ENCODE assay signal across 16 cellular contexts in the genomic region with DNA sequence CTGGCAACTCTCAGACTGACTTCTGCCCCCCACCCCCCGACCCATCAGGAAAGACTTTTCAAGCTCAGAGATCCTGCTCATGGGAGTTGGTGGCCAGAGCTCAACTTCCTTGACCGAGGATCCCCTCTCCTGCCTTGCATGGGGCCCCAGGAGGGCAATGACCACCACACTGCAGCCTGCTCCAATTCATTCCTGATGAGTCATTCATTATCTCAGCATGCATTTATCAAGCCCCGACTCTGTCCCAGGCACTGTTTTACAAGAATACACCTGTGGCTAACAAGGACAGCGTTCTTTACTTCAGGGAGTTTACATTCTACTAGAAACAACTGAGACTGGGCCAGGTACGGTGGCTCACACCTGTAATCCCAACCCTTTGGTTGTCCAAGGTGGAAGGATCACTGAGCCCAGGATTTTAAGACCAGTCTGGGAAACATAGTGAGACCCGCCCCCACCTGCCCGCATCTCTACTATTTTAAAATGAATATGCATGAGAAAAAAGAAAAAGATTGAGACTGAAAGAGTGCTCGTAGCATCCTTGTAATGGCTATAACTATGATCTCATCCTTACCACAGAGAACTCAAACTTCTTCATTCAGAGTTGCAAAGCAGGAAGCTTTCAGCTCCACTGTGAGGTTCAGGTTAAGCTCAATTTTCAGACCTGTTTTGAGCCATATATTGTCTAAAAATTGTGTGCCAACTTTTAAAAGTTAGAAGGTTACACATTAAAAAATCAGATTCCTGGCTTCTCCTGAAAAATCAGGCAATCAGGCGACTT.
A peak's percentile ranks its signal among the peaks of the same experiment; 100 is the strongest.
DNase-seq lines count a peak whose midpoint lies in the region; ATAC-seq and TF ChIP-seq lines count a peak whose summit lies in the region.
"Had no signal": no experiment of that assay in that cellular context is flagged by ENCODE, and none has a peak within 500 bp of the region (broad histone marks: within the 10 kb centered on the region; RNA-seq: fewer than 3 reads in every experiment).

No MANE protein-coding gene starts in this region.

- BruUV-seq in PC-3 (replicated peaks; lab: Mats Ljungman, UMichigan), result no TSS peak

- H3K9me2 ChIP-seq in GM23338 (ENCODE audit: insufficient read depth), result no peaks in the 10 kb centered on the region
- no peaks in the 10 kb centered on the region for H3K9me2 ChIP-seq in PC-3 (replicated peaks; ENCODE audit: low read length)

- POLR2A ChIA-PET in WTC11 (lab: Charles Lee) (no interaction called here), PC-3 (lab: Charles Lee; ENCODE audit: unreplicated experiment) (no interaction called here)

- H3F3A ChIP-seq in GM23338 (replicated peaks; ENCODE audit: low read depth), result no peaks in the 10 kb centered on the region
- H3F3A ChIP-seq in PC-3 (ENCODE audit: low read length, unreplicated experiment), result no peaks in the 10 kb centered on the region

- intact Hi-C loops in PC-3 (cut with micrococcal nuclease), result no loop called here

- H3K27ac ChIP-seq in GM23338 (ENCODE audit: low read depth) (no peak overlapping the region), PC-3 (ENCODE audit: low read length) (no peak overlapping the region)
- H3K27ac ChIP-seq: C4-2B, KMS-11 had no signal

- ATAC-seq in GM23338 (peak; percentile 12; the same call in 2 of the 3 replicates), WTC11 (peak; percentile 9; the same call in 1 of the 2 replicates), PC-3 (no peak), GM21526 (IDR thresholded peaks at IDR 0.05; ENCODE audit: low FRiP score, unreplicated experiment) (no peak)
- ATAC-seq in activated T-helper 17 cell treated with anti-CD3 and anti-CD28 coated beads, Interleukin-2, amount 50 U/mL, for 72 hours (replicated peaks), result no peak

- no peak for TF ChIP-seq CTCF in GM23338 (conservative IDR thresholded peaks at IDR 0.05; ENCODE audit: low read depth in 2 of 2)
- no peak for TF ChIP-seq CTCF in WTC11 (IDR thresholded peaks at IDR 0.05)
- TF ChIP-seq CTCF in fibroblast of the aortic adventitia (IDR thresholded peaks at IDR 0.05; ENCODE audit: insufficient read depth, low read length), result no peak
- no peak for TF ChIP-seq CTCF in PC-3 (conservative IDR thresholded peaks at IDR 0.05; ENCODE audit: low read depth, low read length)

- H3K4me2 ChIP-seq in GM23338 (no peak overlapping the region), PC-3 (ENCODE audit: low read length) (no peak overlapping the region)
- H3K4me2 ChIP-seq: KMS-11 had no signal

- H3K9ac ChIP-seq in PC-3 (ENCODE audit: low read length), result no peak overlapping the region
- H3K9ac ChIP-seq: KMS-11 had no signal

- H3K4me3 Mint-ChIP-seq in GM23338 (no peak overlapping the region), WTC11 (no peak overlapping the region)
- no peak overlapping the region for H3K4me3 Mint-ChIP-seq in activated T-helper 17 cell treated with anti-CD3 and anti-CD28 coated beads, Interleukin-2, amount 50 U/mL, for 72 hours

- H3K4me1 Mint-ChIP-seq in GM23338 (peaks cover 29% of the 10 kb centered on the region), WTC11 (peaks cover 30% of the 10 kb centered on the region)
- H3K4me1 Mint-ChIP-seq in activated T-helper 17 cell treated with anti-CD3 and anti-CD28 coated beads, Interleukin-2, amount 50 U/mL, for 72 hours, result no peaks in the 10 kb centered on the region

- no peaks in the 10 kb centered on the region for H3K9me3 ChIP-seq in PC-3 (ENCODE audit: low read length)

- H3K27ac Mint-ChIP-seq in GM23338 (peak overlapping the region; percentile 22), WTC11 (0 out of 2 replicates have a peak overlapping the region, but pooled peaks have one; percentile 29)
- H3K27ac Mint-ChIP-seq in activated T-helper 17 cell treated with anti-CD3 and anti-CD28 coated beads, Interleukin-2, amount 50 U/mL, for 72 hours, result no peak overlapping the region

- H2AFZ ChIP-seq in GM23338 (peak overlapping the region; percentile 2; the same call in 1 of the 2 replicates), PC-3 (ENCODE audit: low read length) (no peak overlapping the region)

- H3K36me3 Mint-ChIP-seq in GM23338 (ENCODE audit: low read depth) (no peaks in the 10 kb centered on the region), WTC11 (no peaks in the 10 kb centered on the region)
- no peaks in the 10 kb centered on the region for H3K36me3 Mint-ChIP-seq in activated T-helper 17 cell treated with anti-CD3 and anti-CD28 coated beads, Interleukin-2, amount 50 U/mL, for 72 hours (ENCODE audit: low read depth)

- H3K9me3 Mint-ChIP-seq in GM23338, result no peaks in the 10 kb centered on the region
- no peaks in the 10 kb centered on the region for H3K9me3 Mint-ChIP-seq in WTC11
- no peaks in the 10 kb centered on the region for H3K9me3 Mint-ChIP-seq in activated T-helper 17 cell treated with anti-CD3 and anti-CD28 coated beads, Interleukin-2, amount 50 U/mL, for 72 hours

- H3K36me3 ChIP-seq in GM23338 (ENCODE audit: insufficient read depth) (no peaks in the 10 kb centered on the region), PC-3 (ENCODE audit: low read depth, low read length) (no peaks in the 10 kb centered on the region)

- H3K4me3 ChIP-seq in GM23338, result no peak overlapping the region
- no peak overlapping the region for H3K4me3 ChIP-seq in fibroblast of the aortic adventitia (ENCODE audit: low read depth, low read length)
- H3K4me3 ChIP-seq in PC-3 (ENCODE audit: low read length), result no peak overlapping the region

- CTCF ChIA-PET in WTC11 (lab: Charles Lee) (interaction anchor here (0.6 to 4.4 kb wide), 9 partner anchors 13 to 1080 kb away, joined by 3 to 60 read pairs (median 3); partner anchors contain the start of gene FEZ1), PC-3 (lab: Charles Lee) (interaction anchor here (0.5 kb wide), 1 partner anchor 68 kb away, joined by 3 read pairs; no protein-coding TSS in a partner anchor)

- H3K27me3 ChIP-seq in GM23338 (ENCODE audit: insufficient read depth), result no peaks in the 10 kb centered on the region
- H3K27me3 ChIP-seq in PC-3 (ENCODE audit: low read length), result peaks cover 26% of the 10 kb centered on the region

- H3K27me3 Mint-ChIP-seq in GM23338 (ENCODE audit: insufficient read depth, low read depth, poor library complexity) (no peaks in the 10 kb centered on the region), WTC11 (ENCODE audit: low read depth) (no peaks in the 10 kb centered on the region)
- H3K27me3 Mint-ChIP-seq in activated T-helper 17 cell treated with anti-CD3 and anti-CD28 coated beads, Interleukin-2, amount 50 U/mL, for 72 hours, result peaks cover 30% of the 10 kb centered on the region

- H3K79me2 ChIP-seq in GM23338 (replicated peaks; ENCODE audit: insufficient read depth) (no peaks in the 10 kb centered on the region), PC-3 (ENCODE audit: low read length) (no peaks in the 10 kb centered on the region)

- H4K20me1 ChIP-seq in GM23338 (replicated peaks; ENCODE audit: insufficient read depth) (no peaks in the 10 kb centered on the region), PC-3 (ENCODE audit: low read length) (no peaks in the 10 kb centered on the region)

- DNase-seq in Daoy (ENCODE audit: low read depth) (peak; percentile 48), GM23338 (ENCODE audit: low spot score) (no peak), WTC11 (ENCODE audit: low spot score) (no peak), fibroblast of the aortic adventitia (ENCODE audit: low read depth) (peak; percentile 15), PC-3 (no peak)
- no peak for DNase-seq in activated T-cell treated with anti-CD3 and anti-CD28 coated beads, Interleukin-2, amount 50 U/mL, for 1 hour
- DNase-seq: NCI-H1105 treated with DMSO at 0.1 percent for 48 hours, NCI-H1930, NCI-H2171, NCI-H446 treated with DMSO at 0.1 percent for 48 hours, NCI-H774, SHP77 treated with DMSO at 0.1 percent for 48 hours had no signal

- H3K4me1 ChIP-seq in GM23338 (ENCODE audit: insufficient read depth), result peaks cover 17% of the 10 kb centered on the region
- H3K4me1 ChIP-seq in PC-3 (ENCODE audit: insufficient read depth, low read length), result no peaks in the 10 kb centered on the region

TF ChIP-seq in GM23338, 12 proteins besides CTCF, POLR2A, EP300 and RAD21 (continues in another document):
- TF ChIP-seq ZNF331 (CRISPR knock-in tag; IDR thresholded peaks at IDR 0.05; ENCODE audit: low read depth) (no peak), CREB1 (CRISPR knock-in tag; IDR thresholded peaks at IDR 0.05; ENCODE audit: low read depth) (no peak), EZH2phosphoT487 (IDR thresholded peaks at IDR 0.05; ENCODE audit: unreplicated experiment) (no peak)

TF ChIP-seq in WTC11, 78 proteins besides CTCF, POLR2A, EP300 and RAD21 (continues in another document):
- TF ChIP-seq SMAD3 (CRISPR knock-in tag; IDR thresholded peaks at IDR 0.05; ENCODE audit: borderline replicate concordance) (no peak), ZBTB43 (CRISPR knock-in tag; IDR thresholded peaks at IDR 0.05) (no peak), JUN (CRISPR knock-in tag; IDR thresholded peaks at IDR 0.05) (no peak), SMAD4 (CRISPR knock-in tag; IDR thresholded peaks at IDR 0.05) (no peak), FOXK1 (CRISPR knock-in tag; IDR thresholded peaks at IDR 0.05) (no peak), TEAD4 (CRISPR knock-in tag; IDR thresholded peaks at IDR 0.05) (no peak), TP53 (CRISPR knock-in tag; IDR thresholded peaks at IDR 0.05) (no peak)
- TF ChIP-seq, protein P1, sequence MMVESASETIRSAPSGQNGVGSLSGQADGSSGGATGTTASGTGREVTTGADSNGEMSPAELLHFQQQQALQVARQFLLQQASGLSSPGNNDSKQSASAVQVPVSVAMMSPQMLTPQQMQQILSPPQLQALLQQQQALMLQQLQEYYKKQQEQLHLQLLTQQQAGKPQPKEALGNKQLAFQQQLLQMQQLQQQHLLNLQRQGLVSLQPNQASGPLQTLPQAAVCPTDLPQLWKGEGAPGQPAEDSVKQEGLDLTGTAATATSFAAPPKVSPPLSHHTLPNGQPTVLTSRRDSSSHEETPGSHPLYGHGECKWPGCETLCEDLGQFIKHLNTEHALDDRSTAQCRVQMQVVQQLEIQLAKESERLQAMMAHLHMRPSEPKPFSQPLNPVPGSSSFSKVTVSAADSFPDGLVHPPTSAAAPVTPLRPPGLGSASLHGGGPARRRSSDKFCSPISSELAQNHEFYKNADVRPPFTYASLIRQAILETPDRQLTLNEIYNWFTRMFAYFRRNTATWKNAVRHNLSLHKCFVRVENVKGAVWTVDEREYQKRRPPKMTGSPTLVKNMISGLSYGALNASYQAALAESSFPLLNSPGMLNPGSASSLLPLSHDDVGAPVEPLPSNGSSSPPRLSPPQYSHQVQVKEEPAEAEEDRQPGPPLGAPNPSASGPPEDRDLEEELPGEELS (CRISPR knock-in tag; IDR thresholded peaks at IDR 0.05), result no peak

Comparison
In these comparisons a context has a peak if more than half of its experiments do, and no peak if none do; other contexts are left out.
1. DNase-seq: peak in Daoy (single experiment) and fibroblast of the aortic adventitia (single experiment); none in GM23338 (single experiment), WTC11 (single experiment), PC-3 (single experiment) and activated T-cell treated with anti-CD3 and anti-CD28 coated beads, Interleukin-2, amount 50 U/mL, for 1 hour (single experiment).
2. ATAC-seq: peak in GM23338 (single experiment) and WTC11 (single experiment); none in PC-3 (single experiment), activated T-helper 17 cell treated with anti-CD3 and anti-CD28 coated beads, Interleukin-2, amount 50 U/mL, for 72 hours (single experiment) and GM21526 (single experiment).